Comparison of ENCODE assay signal across 13 cellular contexts in genomic region chr1:119285482-119285881, GRCh38.
DNase-seq lines count a peak whose midpoint lies in the region; ATAC-seq and TF ChIP-seq lines count a peak whose summit lies in the region.
"Had no signal": no experiment of that assay in that cellular context is flagged by ENCODE, and none has a peak within 500 bp of the region (broad histone marks: within the 10 kb centered on the region; RNA-seq: fewer than 3 reads in every experiment).

No MANE protein-coding gene starts in this region.

- H4K20me1 ChIP-seq in smooth muscle cell (ENCODE audit: low read depth): no peaks in the 10 kb centered on the region

- peaks cover 12% of the 10 kb centered on the region for H3K4me1 ChIP-seq in smooth muscle cell (ENCODE audit: low read depth)

- no peaks in the 10 kb centered on the region for H3K79me2 ChIP-seq in smooth muscle cell (ENCODE audit: low read depth)

- peak overlapping the region; percentile 56 for H3K4me2 ChIP-seq in smooth muscle cell

- peak overlapping the region; percentile 2 for H2AFZ ChIP-seq in smooth muscle cell (ENCODE audit: low read depth)

- DNase-seq in DMS79 (lab: John Stamatoyannopoulos, UW) (peak; percentile 23), DMS79 treated with DMSO at 0.1 percent for 48 hours (lab: John Stamatoyannopoulos, UW) (no peak), fibroblast of peridontal ligament (ENCODE audit: extremely low read depth) (peak; percentile 96), smooth muscle cell (lab: John Stamatoyannopoulos, UW; ENCODE audit: unreplicated experiment) (peak; percentile 18), NCI-H69 (lab: John Stamatoyannopoulos, UW) (no peak)
- DNase-seq in activated CD4-positive, alpha-beta T cell treated with anti-CD3 and anti-CD28 coated beads, Interleukin-2, amount 50 U/mL, for 48 hours: no peak
- DNase-seq in activated naive CD4-positive, alpha-beta T cell (lab: John Stamatoyannopoulos, UW): no peak
- DNase-seq: activated T-cell treated with anti-CD3 and anti-CD28 coated beads for 4 hours; natural killer cell; NCI-H187; stimulated activated naive CD4-positive, alpha-beta T cell had no signal

- ATAC-seq in SK-N-SH treated with all-trans-retinoic acid at 6 μM for 48 hours: peak; percentile 60
- ATAC-seq: natural killer cell had no signal

- peak overlapping the region; percentile 23 for H3K9ac ChIP-seq in smooth muscle cell (ENCODE audit: low read depth)

- peaks cover 1% of the 10 kb centered on the region for H3F3A ChIP-seq in smooth muscle cell (ENCODE audit: low read depth)

- no peaks in the 10 kb centered on the region for H3K36me3 ChIP-seq in smooth muscle cell (ENCODE audit: low read depth)

- TF ChIP-seq CTCF in smooth muscle cell (IDR thresholded peaks at IDR 0.05; ENCODE audit: borderline replicate concordance, insufficient read depth, poor library complexity, severe bottlenecking): no peak

- H3K4me3 ChIP-seq in smooth muscle cell: no peak overlapping the region

- WGBS in smooth muscle cell (ENCODE audit: low lambda C conversion rate): 22% methylated on average over 2 of the region's 2 CpGs

- H3K27ac ChIP-seq in smooth muscle cell (ENCODE audit: low read depth): peak overlapping the region; percentile 65
- H3K27ac ChIP-seq: 22Rv1 had no signal

- H3K9me3 ChIP-seq in smooth muscle cell (replicated peaks; ENCODE audit: low read depth): no peaks in the 10 kb centered on the region

- H3K27me3 ChIP-seq in smooth muscle cell (ENCODE audit: low read depth): no peaks in the 10 kb centered on the region

TF ChIP-seq in SK-N-SH treated with all-trans-retinoic acid at 6 μM for 48 hours, 23 proteins besides CTCF, POLR2A, EP300 and RAD21:
- TF ChIP-seq POU6F1 (CRISPR knock-in tag; IDR thresholded peaks at IDR 0.05; ENCODE audit: borderline replicate concordance, low read depth): no peak
- TF ChIP-seq ZNF565 (CRISPR knock-in tag; conservative IDR thresholded peaks at IDR 0.05; ENCODE audit: low read depth): no peak
- TF ChIP-seq RARB (CRISPR knock-in tag; IDR thresholded peaks at IDR 0.05): no peak
- TF ChIP-seq CSDC2 (CRISPR knock-in tag; IDR thresholded peaks at IDR 0.05): no peak
- no peak for TF ChIP-seq TOX (CRISPR knock-in tag; IDR thresholded peaks at IDR 0.05; ENCODE audit: borderline replicate concordance)
- TF ChIP-seq GLIS3 (CRISPR knock-in tag; IDR thresholded peaks at IDR 0.05): no peak
- TF ChIP-seq CREB5 (CRISPR knock-in tag; IDR thresholded peaks at IDR 0.05; ENCODE audit: low read depth): no peak
- TF ChIP-seq ZFP3 (CRISPR knock-in tag; IDR thresholded peaks at IDR 0.05): no peak
- TF ChIP-seq TCF4 (CRISPR knock-in tag; IDR thresholded peaks at IDR 0.05; ENCODE audit: borderline replicate concordance): no peak
- TF ChIP-seq SNAI2 (CRISPR knock-in tag; IDR thresholded peaks at IDR 0.05): no peak
- TF ChIP-seq OSR1 (CRISPR knock-in tag; IDR thresholded peaks at IDR 0.05): no peak
- TF ChIP-seq BACH2 (CRISPR knock-in tag; IDR thresholded peaks at IDR 0.05; ENCODE audit: borderline replicate concordance): no peak
- no peak for TF ChIP-seq TSHZ2 (CRISPR knock-in tag; IDR thresholded peaks at IDR 0.05)

Comparison
In these comparisons a context has a peak if more than half of its experiments do, and no peak if none do; other contexts are left out.
1. DNase-seq: peak in DMS79 (single experiment), fibroblast of peridontal ligament (single experiment) and smooth muscle cell (single experiment); none in DMS79 treated with DMSO at 0.1 percent for 48 hours (single experiment), NCI-H69 (single experiment), activated CD4-positive, alpha-beta T cell treated with anti-CD3 and anti-CD28 coated beads, Interleukin-2, amount 50 U/mL, for 48 hours (0 of 2) and activated naive CD4-positive, alpha-beta T cell (0 of 4).